In genomic region chr4:6362243-6362885, GRCh38 we compare ENCODE assay signal across 15 cellular contexts.
DNase-seq lines count a peak whose midpoint lies in the region; ATAC-seq, FAIRE-seq and TF ChIP-seq lines count a peak whose summit lies in the region.
"Had no signal": no experiment of that assay in that cellular context is flagged by ENCODE, and none has a peak within 500 bp of the region (broad histone marks: within the 10 kb centered on the region; RNA-seq: fewer than 3 reads in every experiment).

No MANE protein-coding gene starts in this region.

- no peak for TF ChIP-seq POLR2A in HepG2 (IDR thresholded peaks at IDR 0.05; ENCODE audit: insufficient read depth in 1 of 2, low read depth in 2 of 2, low read length in 2 of 2)

- no TSS peak for BruUV-seq in HepG2 (replicated peaks; lab: Mats Ljungman, UMichigan)

- POLR2A ChIA-PET in HepG2 (lab: Yijun Ruan, JAX) = no interaction called here

- ATAC-seq in HepG2 = peak; percentile 57

- 8% methylated on average over 4 of the region's 7 CpGs for WGBS in HepG2 (ENCODE audit: low lambda C conversion rate)

- TF ChIP-seq EP300 in HepG2 (IDR thresholded peaks at IDR 0.05; ENCODE audit: low read depth in 2 of 2, low read length in 2 of 2) = no peak
- no peak for TF ChIP-seq EP300 in HepG2 (CRISPR knock-in tag; IDR thresholded peaks at IDR 0.05; ENCODE audit: borderline replicate concordance)

- peak; percentile 15 for DNase-seq in DMS 273 (lab: John Stamatoyannopoulos, UW; ENCODE audit: unreplicated experiment)
- no peak for DNase-seq in DMS 273 treated with DMSO at 0.1 percent for 48 hours (lab: John Stamatoyannopoulos, UW)
- DNase-seq in GM06990 (ENCODE audit: extremely low read depth, insufficient read length) = no peak
- DNase-seq in HepG2 (ENCODE audit: low spot score) = no peak
- no peak for DNase-seq in GM10266 (ENCODE audit: extremely low spot score)
- DNase-seq in central memory CD4-positive, alpha-beta T cell = no peak
- DNase-seq in cerebellar cortex (ENCODE audit: low spot score) = no peak
- DNase-seq: activated naive CD4-positive, alpha-beta T cell treated with anti-CD3 and anti-CD28 coated beads, Interleukin-2, amount 50 U/mL, for 16 hours; head of caudate nucleus; NCI-H146; NCI-H524 treated with DMSO at 0.1 percent for 48 hours had no signal

- H3K9ac ChIP-seq in HepG2 (ENCODE audit: insufficient read depth, low read depth, low read length) = no peak overlapping the region
- H3K9ac ChIP-seq: KMS-11 had no signal

- no peak overlapping the region for H3K27ac ChIP-seq in VCaP
- H3K27ac ChIP-seq in HepG2 (ENCODE audit: extremely low read length, insufficient read depth, low read length) = no peak overlapping the region
- H3K27ac ChIP-seq: epithelial cell of prostate, KMS-11, prostate gland had no signal

- H3K36me3 ChIP-seq in GM06990 (ENCODE audit: control insufficient read depth, insufficient read depth, low read length) (no peaks in the 10 kb centered on the region), HepG2 (replicated peaks in 1 of 2; ENCODE audit: control insufficient read depth in 1 of 2, insufficient read depth in 2 of 2, low read length in 2 of 2) (no peaks in the 10 kb centered on the region)
- H3K36me3 ChIP-seq: prostate gland had no signal

- TF ChIP-seq CTCF in GM06990 (IDR thresholded peaks at IDR 0.05; ENCODE audit: insufficient read depth, low read length, poor library complexity, severe bottlenecking) (peak; percentile 9), VCaP (conservative IDR thresholded peaks at IDR 0.05) (peak; percentile 47), HepG2 (CRISPR knock-in tag; IDR thresholded peaks at IDR 0.05) (no peak), GM10266 (IDR thresholded peaks at IDR 0.05; ENCODE audit: control insufficient read depth, insufficient read depth, low read depth, missing control alignments) (no peak)

- H3K27me3 ChIP-seq in GM06990 (replicated peaks; ENCODE audit: control insufficient read depth, insufficient read depth, low read length) = peaks cover 2% of the 10 kb centered on the region
- H3K27me3 ChIP-seq in HepG2 (ENCODE audit: control insufficient read depth in 1 of 2, insufficient read depth in 2 of 2, low read length in 2 of 2) = peaks cover 4 to 40% of the 10 kb centered on the region in 2 experiments; a peak in 4 of 5 replicates

- no peak for FAIRE-seq in HepG2 (lab: Jason Lieb, UNC)

- no peaks in the 10 kb centered on the region for H3K9me3 ChIP-seq in HepG2 (ENCODE audit: low read length)
- H3K9me3 ChIP-seq: prostate gland had no signal

- no peaks in the 10 kb centered on the region for H3K79me2 ChIP-seq in HepG2 (ENCODE audit: insufficient read depth, low read length)

- H3K4me3 ChIP-seq in GM06990 (replicated peaks; ENCODE audit: low read depth, low read length) (no peak overlapping the region), HepG2 (replicated peaks in 1 of 3; ENCODE audit: insufficient read depth in 1 of 3, low read depth in 2 of 3, low read length in 3 of 3) (no peak overlapping the region)
- H3K4me3 ChIP-seq: prostate gland had no signal

- CTCF ChIA-PET in HepG2 (lab: Yijun Ruan, JAX; ENCODE audit: low intra/inter-chr PET ratio, low total read pairs) = no interaction called here

- peaks cover 2% of the 10 kb centered on the region; the same call in 1 of the 2 replicates for H4K20me1 ChIP-seq in HepG2 (ENCODE audit: insufficient read depth, low read length)

- intact Hi-C loops in HepG2 (cut with micrococcal nuclease; ENCODE audit: unreplicated experiment) = no loop called here

- H3K4me1 ChIP-seq in HepG2 (ENCODE audit: insufficient read depth, low read length) = no peaks in the 10 kb centered on the region
- H3K4me1 ChIP-seq: prostate gland had no signal

- no peak for TF ChIP-seq RAD21 in HepG2 (CRISPR knock-in tag; IDR thresholded peaks at IDR 0.05)

- in situ Hi-C loops in HepG2 (cut with HindIII; ENCODE audit: extremely low pct_ligation_motif_present, low pct_unique_long_range_greater_than_20kb) = no loop called here

- no peak overlapping the region for H2AFZ ChIP-seq in HepG2 (ENCODE audit: low read length)

- H3K4me2 ChIP-seq in HepG2 (ENCODE audit: low read depth, low read length) = no peak overlapping the region
- H3K4me2 ChIP-seq: KMS-11 had no signal

TF ChIP-seq in HepG2, 621 proteins besides CTCF, POLR2A, EP300 and RAD21:
- no peak for TF ChIP-seq ZNF326 (CRISPR knock-in tag; IDR thresholded peaks at IDR 0.05; ENCODE audit: borderline replicate concordance)
- TF ChIP-seq ZNF264 (CRISPR knock-in tag; IDR thresholded peaks at IDR 0.05) = 0 out of 2 replicates have a peak, but pooled peaks have one; percentile 17

Comparison
In these comparisons a context has a peak if more than half of its experiments do, and no peak if none do; other contexts are left out.
1. CTCF ChIP-seq: peak in GM06990 (single experiment) and VCaP (single experiment); none in HepG2 (single experiment) and GM10266 (single experiment).